In genomic region chr15:86915811-86916331, GRCh38 we compare ENCODE assay signal across 8 cellular contexts.
DNase-seq lines count a peak whose midpoint lies in the region; ATAC-seq lines count a peak whose summit lies in the region.

No MANE protein-coding gene starts in this region.

- no peaks in the 10 kb centered on the region for H3K27me3 ChIP-seq in Karpas-422 (ENCODE audit: low read length)

- H3K4me1 ChIP-seq in Karpas-422 (ENCODE audit: low read length), result no peaks in the 10 kb centered on the region

- H3K36me3 ChIP-seq in Karpas-422 (ENCODE audit: insufficient read depth, low read length), result no peaks in the 10 kb centered on the region

- H3K9me2 ChIP-seq in Karpas-422 (replicated peaks; ENCODE audit: insufficient read depth, low read length), result no peaks in the 10 kb centered on the region

- H4K20me1 ChIP-seq in Karpas-422 (ENCODE audit: insufficient read depth, low read depth, low read length), result no peaks in the 10 kb centered on the region

- H3K4me2 ChIP-seq in Karpas-422 (ENCODE audit: low read depth, low read length, poor library complexity, severe bottlenecking), result no peak overlapping the region

- DNase-seq in Caki2 (ENCODE audit: low read depth), result peak; percentile 57
- DNase-seq in Karpas-422, result peak; percentile 72
- peak; percentile 52 for DNase-seq in SW480 (ENCODE audit: low spot score)
- DNase-seq in head of caudate nucleus, result peak; percentile 10 to 82 (median 47)
- DNase-seq in sciatic nerve (ENCODE audit: low spot score), result no peak
- DNase-seq in central memory CD4-positive, alpha-beta T cell, result no peak
- no peak for DNase-seq in activated effector memory CD4-positive, alpha-beta T cell treated with Interleukin-2 at 50 U/mL for 16 hours
- DNase-seq in NCI-H2107 treated with DMSO at 0.1 percent for 48 hours (lab: John Stamatoyannopoulos, UW; ENCODE audit: unreplicated experiment), result no peak

- intact Hi-C loops in head of caudate nucleus (cut with DNase I), result loop anchor here (10.0 kb wide), 1 partner anchor 1339 kb away; the partner anchor contains the start of gene NTRK3
- intact Hi-C loops in sciatic nerve (cut with DNase I), result loop anchor here (10.0 kb wide), 1 partner anchor 1339 kb away; the partner anchor contains the start of gene NTRK3

- peak; percentile 82 for ATAC-seq in sciatic nerve

- in situ Hi-C loops in Caki2 (cut with HindIII; ENCODE audit: low pct_unique_long_range_greater_than_20kb, low sequenced_read_pairs), result no loop called here

- no peak overlapping the region for H3K4me3 ChIP-seq in Karpas-422 (ENCODE audit: low read length)

- H3K27ac ChIP-seq in Karpas-422 (ENCODE audit: low read length), result no peak overlapping the region

- H2AFZ ChIP-seq in Karpas-422 (ENCODE audit: low read length), result no peak overlapping the region

- H3K9me3 ChIP-seq in Karpas-422 (ENCODE audit: low read length), result no peaks in the 10 kb centered on the region

- no peaks in the 10 kb centered on the region for H3K79me2 ChIP-seq in Karpas-422 (ENCODE audit: low read length)

- H3K9ac ChIP-seq in Karpas-422 (ENCODE audit: low read length), result no peak overlapping the region

Comparison
In these comparisons a context has a peak if more than half of its experiments do, and no peak if none do; other contexts are left out.
1. DNase-seq: peak in Caki2 (single experiment), Karpas-422 (single experiment), SW480 (single experiment) and head of caudate nucleus (42 of 42); none in sciatic nerve (single experiment), central memory CD4-positive, alpha-beta T cell (single experiment), activated effector memory CD4-positive, alpha-beta T cell treated with Interleukin-2 at 50 U/mL for 16 hours (single experiment) and NCI-H2107 treated with DMSO at 0.1 percent for 48 hours (single experiment).